In genomic region chr1:119621714-119622113, GRCh38 we compare ENCODE assay signal across 28 cellular contexts.
"Had no signal": no experiment of that assay in that cellular context is flagged by ENCODE, and none has a peak within 500 bp of the region (broad histone marks: within the 10 kb centered on the region; RNA-seq: fewer than 3 reads in every experiment).

No MANE protein-coding gene starts in this region.

- ATAC-seq: activated CD4-positive, alpha-beta T cell treated with anti-CD3 and anti-CD28 coated beads for 36 hours; activated naive CD4-positive, alpha-beta T cell treated with anti-CD3 and anti-CD28 coated beads, Interleukin-2, amount 50 U/mL, for 72 hours; activated T-cell treated with anti-CD3 and anti-CD28 coated beads, Interleukin-2, amount 50 U/mL, for 72 hours; gastroesophageal sphincter; T-helper 17 cell had no signal

- H3K4me3 ChIP-seq: esophagus squamous epithelium, gastroesophageal sphincter, heart right ventricle had no signal

- H3K4me3 Mint-ChIP-seq: activated CD4-positive, alpha-beta memory T cell treated with anti-CD3 and anti-CD28 coated beads, Interleukin-2, amount 10 ng/mL, durations not matched to agents 7 days and 5 days; activated CD4-positive, alpha-beta T cell treated with anti-CD3 and anti-CD28 coated beads for 36 hours; activated CD4-positive, alpha-beta T cell treated with anti-CD3 and anti-CD28 coated beads, Interleukin-2, amount 10 ng/mL, durations not matched to agents 24 days and 14 days; activated naive CD4-positive, alpha-beta T cell treated with anti-CD3 and anti-CD28 coated beads, Interleukin-2, amount 10 ng/mL, durations not matched to agents 7 days and 5 days; activated naive CD8-positive, alpha-beta T cell treated with anti-CD3 and anti-CD28 coated beads, Interleukin-2, amount 10 ng/mL, durations not matched to agents 7 days and 5 days; activated T-cell treated with anti-CD3 and anti-CD28 coated beads, Interleukin-2, amount 50 U/mL, for 24 hours; activated T-cell treated with anti-CD3 and anti-CD28 coated beads, Interleukin-2, amount 50 U/mL, for 72 hours; T-helper 17 cell; T-helper 2 cell treated with Interferon-gamma antibody and Interleukin-4, amounts not matched to agents 5 μg/mL and 100 μg/mL, for 36 hours had no signal

- H3K27ac ChIP-seq: brain microvascular endothelial cell, epithelial cell of prostate, esophagus squamous epithelium, gastroesophageal sphincter, WERI-Rb-1 had no signal

- H3K9me3 ChIP-seq: esophagus squamous epithelium, gastroesophageal sphincter, heart right ventricle had no signal

- H3K27ac Mint-ChIP-seq: activated CD4-positive, alpha-beta memory T cell treated with anti-CD3 and anti-CD28 coated beads, Interleukin-2, amount 10 ng/mL, durations not matched to agents 7 days and 5 days; activated CD4-positive, alpha-beta T cell treated with anti-CD3 and anti-CD28 coated beads for 36 hours; activated CD4-positive, alpha-beta T cell treated with anti-CD3 and anti-CD28 coated beads, Interleukin-2, amount 10 ng/mL, durations not matched to agents 24 days and 14 days; activated naive CD4-positive, alpha-beta T cell treated with anti-CD3 and anti-CD28 coated beads, Interleukin-2, amount 10 ng/mL, durations not matched to agents 7 days and 5 days; activated naive CD4-positive, alpha-beta T cell treated with anti-CD3 and anti-CD28 coated beads, Interleukin-2, amount 50 U/mL, for 72 hours; activated naive CD8-positive, alpha-beta T cell treated with anti-CD3 and anti-CD28 coated beads, Interleukin-2, amount 10 ng/mL, durations not matched to agents 7 days and 5 days; activated T-cell treated with anti-CD3 and anti-CD28 coated beads, Interleukin-2, amount 50 U/mL, for 24 hours; activated T-cell treated with anti-CD3 and anti-CD28 coated beads, Interleukin-2, amount 50 U/mL, for 72 hours; T-helper 17 cell; T-helper 2 cell treated with Interferon-gamma antibody and Interleukin-4, amounts not matched to agents 5 μg/mL and 100 μg/mL, for 36 hours had no signal

- H3K27me3 Mint-ChIP-seq: activated CD4-positive, alpha-beta memory T cell treated with anti-CD3 and anti-CD28 coated beads, Interleukin-2, amount 10 ng/mL, durations not matched to agents 7 days and 5 days; activated CD4-positive, alpha-beta T cell treated with anti-CD3 and anti-CD28 coated beads for 36 hours had no signal

- H3K4me1 Mint-ChIP-seq: activated CD4-positive, alpha-beta memory T cell treated with anti-CD3 and anti-CD28 coated beads, Interleukin-2, amount 10 ng/mL, durations not matched to agents 7 days and 5 days; activated CD4-positive, alpha-beta T cell treated with anti-CD3 and anti-CD28 coated beads for 36 hours; activated CD4-positive, alpha-beta T cell treated with anti-CD3 and anti-CD28 coated beads, Interleukin-2, amount 10 ng/mL, durations not matched to agents 24 days and 14 days; activated naive CD4-positive, alpha-beta T cell treated with anti-CD3 and anti-CD28 coated beads, Interleukin-2, amount 10 ng/mL, durations not matched to agents 7 days and 5 days; T-helper 17 cell had no signal

- H3K36me3 Mint-ChIP-seq: activated naive CD4-positive, alpha-beta T cell treated with anti-CD3 and anti-CD28 coated beads, Interleukin-2, amount 10 ng/mL, durations not matched to agents 7 days and 5 days had no signal

- H3K9me3 Mint-ChIP-seq: activated CD4-positive, alpha-beta memory T cell treated with anti-CD3 and anti-CD28 coated beads, Interleukin-2, amount 10 ng/mL, durations not matched to agents 7 days and 5 days; activated CD4-positive, alpha-beta T cell treated with anti-CD3 and anti-CD28 coated beads, Interleukin-2, amount 10 ng/mL, durations not matched to agents 24 days and 14 days; activated naive CD4-positive, alpha-beta T cell treated with anti-CD3 and anti-CD28 coated beads, Interleukin-2, amount 10 ng/mL, durations not matched to agents 7 days and 5 days; activated naive CD4-positive, alpha-beta T cell treated with anti-CD3 and anti-CD28 coated beads, Interleukin-2, amount 50 U/mL, for 72 hours; activated naive CD8-positive, alpha-beta T cell treated with anti-CD3 and anti-CD28 coated beads, Interleukin-2, amount 10 ng/mL, durations not matched to agents 7 days and 5 days; activated T-cell treated with anti-CD3 and anti-CD28 coated beads, Interleukin-2, amount 50 U/mL, for 24 hours; activated T-cell treated with anti-CD3 and anti-CD28 coated beads, Interleukin-2, amount 50 U/mL, for 72 hours; T-helper 2 cell treated with Interferon-gamma antibody and Interleukin-4, amounts not matched to agents 5 μg/mL and 100 μg/mL, for 36 hours had no signal

- H3K27me3 ChIP-seq: brain microvascular endothelial cell, esophagus squamous epithelium, gastroesophageal sphincter, heart right ventricle had no signal

- DNase-seq: activated CD4-positive, alpha-beta memory T cell treated with anti-CD3 and anti-CD28 coated beads, Interleukin-2, amount 10 ng/mL, durations not matched to agents 7 days and 5 days; activated CD4-positive, alpha-beta T cell treated with anti-CD3 and anti-CD28 coated beads for 36 hours; activated CD4-positive, alpha-beta T cell treated with anti-CD3 and anti-CD28 coated beads, Interleukin-2, amount 10 ng/mL, durations not matched to agents 24 days and 14 days; activated CD4-positive, alpha-beta T cell treated with anti-CD3 and anti-CD28 coated beads, Interleukin-2, amount 50 U/mL, for 4 hours; activated CD4-positive, CD25-positive, alpha-beta regulatory T cell; activated CD4-positive, CD25-positive, alpha-beta regulatory T cell treated with anti-CD3 and anti-CD28 coated beads, Interleukin-2, amount 50 U/mL, for 72 hours; activated CD8-positive, alpha-beta memory T cell treated with anti-CD3 and anti-CD28 coated beads, Interleukin-2, amount 50 U/mL, for 48 hours; activated gamma-delta T cell; activated naive CD4-positive, alpha-beta T cell; activated naive CD4-positive, alpha-beta T cell treated with anti-CD3 and anti-CD28 coated beads, Interleukin-2, amount 10 ng/mL, durations not matched to agents 7 days and 5 days; activated naive CD8-positive, alpha-beta T cell treated with anti-CD3 and anti-CD28 coated beads, Interleukin-2, amount 10 ng/mL, durations not matched to agents 7 days and 5 days; activated T-cell treated with anti-CD3 and anti-CD28 coated beads for 4 hours; activated T-cell treated with anti-CD3 and anti-CD28 coated beads, Interleukin-2, amount 50 U/mL, for 24 hours; activated T-cell treated with anti-CD3 and anti-CD28 coated beads, Interleukin-2, amount 50 U/mL, for 72 hours; brain microvascular endothelial cell; caudate nucleus; effector CD8-positive, alpha-beta T cell; esophagus squamous epithelium; foreskin melanocyte; heart right ventricle; T-helper 1 cell; T-helper 17 cell; T1000; WERI-Rb-1 had no signal

- H3K36me3 ChIP-seq: WERI-Rb-1 had no signal
